1 cellular context compared by ENCODE assay signal in genomic region chr1:151478923-151479322, GRCh38.
TF ChIP-seq lines count a peak whose summit lies in the region.

No MANE protein-coding gene starts in this region.

TF ChIP-seq in IMR-90, 13 proteins besides CTCF, POLR2A, EP300 and RAD21 (continued from another document):
- no peak for TF ChIP-seq CEBPB (IDR thresholded peaks at IDR 0.05; ENCODE audit: low read depth, low read length)
- no peak for TF ChIP-seq FOS (IDR thresholded peaks at IDR 0.05; ENCODE audit: low read depth, low read length)
- no peak for TF ChIP-seq CHD1 (IDR thresholded peaks at IDR 0.05; ENCODE audit: low read depth, low read length)
